38 cellular contexts compared by ENCODE assay signal in the genomic region with DNA sequence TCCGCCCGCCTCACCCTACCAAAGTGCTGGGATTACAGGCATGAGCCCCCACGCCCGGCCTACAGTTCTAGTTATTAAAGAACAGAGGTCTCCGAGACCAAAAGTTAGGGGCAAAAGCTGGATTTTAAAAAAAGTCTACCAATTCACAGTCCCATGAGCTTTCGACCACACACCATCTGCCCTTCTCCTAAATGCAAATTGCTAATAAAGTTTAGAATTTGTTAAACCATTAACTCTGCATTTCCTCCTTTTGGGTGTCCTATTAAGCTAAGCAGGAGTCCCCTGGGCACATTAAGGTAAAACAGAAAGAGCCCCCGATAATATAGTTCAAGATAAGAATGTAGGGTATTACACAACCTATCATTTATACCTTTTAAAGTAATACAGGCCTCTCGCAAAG.
DNase-seq lines count a peak whose midpoint lies in the region; ATAC-seq, FAIRE-seq and TF ChIP-seq lines count a peak whose summit lies in the region.
"Had no signal": no experiment of that assay in that cellular context is flagged by ENCODE, and none has a peak within 500 bp of the region (broad histone marks: within the 10 kb centered on the region; RNA-seq: fewer than 3 reads in every experiment).

No MANE protein-coding gene starts in this region.

- no peak overlapping the region for H3K27ac Mint-ChIP-seq in activated T-helper 17 cell treated with anti-CD3 and anti-CD28 coated beads, Interleukin-2, amount 50 U/mL, for 72 hours
- H3K27ac Mint-ChIP-seq in activated CD8-positive, alpha-beta T cell treated with anti-CD3 and anti-CD28 coated beads, Interleukin-2, amount 10 ng/mL, durations not matched to agents 7 days and 5 days: no peak overlapping the region
- H3K27ac Mint-ChIP-seq: activated CD4-positive, alpha-beta memory T cell treated with anti-CD3 and anti-CD28 coated beads for 36 hours; activated naive CD4-positive, alpha-beta T cell treated with anti-CD3 and anti-CD28 coated beads for 36 hours; activated T-helper 1 cell treated with anti-CD3 and anti-CD28 coated beads, Interleukin-12 subunit alpha, Interleukin-12 subunit beta, Interleukin-2, Interleukin-4 antibody, amounts not matched to agents 30 ng/mL and 10 ng/mL and 1 ng/mL, durations not matched to agents 14 hours and 24 hours and 36 hours; brain had no signal

- BruUV-seq in IMR-90 (replicated peaks; lab: Mats Ljungman, UMichigan): no TSS peak

- no peak overlapping the region for H3K18ac ChIP-seq in IMR-90 (ENCODE audit: low read depth, low read length)

- H4K5ac ChIP-seq in IMR-90 (ENCODE audit: low read depth, low read length): no peak overlapping the region

- POLR2A ChIA-PET in IMR-90 (lab: Charles Lee; ENCODE audit: unreplicated experiment): no interaction called here
- POLR2A ChIA-PET in activated CD8-positive, alpha-beta T cell treated with anti-CD3 and anti-CD28 coated beads, Interleukin-2, amount 10 ng/mL, durations not matched to agents 7 days and 5 days (lab: Charles Lee): no interaction called here

- no peak for TF ChIP-seq CTCF in IMR-90 (conservative IDR thresholded peaks at IDR 0.05; ENCODE audit: low read depth, low read length)

- ATAC-seq in GM19395 (IDR thresholded peaks at IDR 0.05; ENCODE audit: unreplicated experiment) (peak; percentile 71), HG02678 (IDR thresholded peaks at IDR 0.05; ENCODE audit: unreplicated experiment) (peak; percentile 68), IMR-90 (ENCODE audit: low read depth) (no peak)
- no peak for ATAC-seq in activated T-helper 17 cell treated with anti-CD3 and anti-CD28 coated beads, Interleukin-2, amount 50 U/mL, for 72 hours (replicated peaks)
- ATAC-seq in activated CD8-positive, alpha-beta T cell treated with anti-CD3 and anti-CD28 coated beads, Interleukin-2, amount 10 ng/mL, durations not matched to agents 7 days and 5 days: no peak
- ATAC-seq: heart left ventricle, PC-3, right cardiac atrium had no signal

- no peak overlapping the region for H2AFZ ChIP-seq in IMR-90 (replicated peaks; ENCODE audit: low read length, poor library complexity)

- in situ Hi-C loops in IMR-90 (cut with MboI; ENCODE audit: low sequenced_read_pairs): no loop called here

- no peak for TF ChIP-seq POLR2A in IMR-90 (IDR thresholded peaks at IDR 0.05; ENCODE audit: low read depth, low read length)

- H3K9ac ChIP-seq in IMR-90 (ENCODE audit: low read depth, low read length): no peak overlapping the region

- H3K36me3 Mint-ChIP-seq in activated T-helper 17 cell treated with anti-CD3 and anti-CD28 coated beads, Interleukin-2, amount 50 U/mL, for 72 hours (ENCODE audit: low read depth): peaks cover 32% of the 10 kb centered on the region
- H3K36me3 Mint-ChIP-seq in activated CD8-positive, alpha-beta T cell treated with anti-CD3 and anti-CD28 coated beads, Interleukin-2, amount 10 ng/mL, durations not matched to agents 7 days and 5 days (ENCODE audit: low read depth): peaks cover 17% of the 10 kb centered on the region

- no peak overlapping the region for H3K4me3 ChIP-seq in IMR-90 (ENCODE audit: insufficient read depth, low read depth, low read length)
- H3K4me3 ChIP-seq: esophagus muscularis mucosa, heart left ventricle, MG63, SK-N-MC, smooth muscle cell, testis had no signal

- H3K4ac ChIP-seq in IMR-90 (ENCODE audit: low read depth, low read length): no peak overlapping the region

- TF ChIP-seq RAD21 in IMR-90 (IDR thresholded peaks at IDR 0.05; ENCODE audit: low read length): no peak

- H3K9me3 ChIP-seq in IMR-90 (ENCODE audit: control insufficient read depth, insufficient read depth, low read length): no peaks in the 10 kb centered on the region
- H3K9me3 ChIP-seq: esophagus muscularis mucosa, heart left ventricle, MG63, testis had no signal

- no peak overlapping the region for H2BK20ac ChIP-seq in IMR-90 (ENCODE audit: low read depth, low read length)

- H2AK9ac ChIP-seq in IMR-90 (replicated peaks; ENCODE audit: low read depth, low read length, poor library complexity): no peak overlapping the region

- CTCF ChIA-PET in IMR-90 (lab: Yijun Ruan, JAX): no interaction called here
- CTCF ChIA-PET in activated CD8-positive, alpha-beta T cell treated with anti-CD3 and anti-CD28 coated beads, Interleukin-2, amount 10 ng/mL, durations not matched to agents 7 days and 5 days (lab: Charles Lee): no interaction called here

- H3K4me2 ChIP-seq in IMR-90 (ENCODE audit: low read depth, low read length): no peak overlapping the region
- H3K4me2 ChIP-seq: smooth muscle cell had no signal

- no peak overlapping the region for H4K8ac ChIP-seq in IMR-90 (ENCODE audit: low read depth in 2 of 2, low read length in 2 of 2)

- peaks cover 27% of the 10 kb centered on the region for H3K4me1 Mint-ChIP-seq in activated T-helper 17 cell treated with anti-CD3 and anti-CD28 coated beads, Interleukin-2, amount 50 U/mL, for 72 hours
- H3K4me1 Mint-ChIP-seq in activated CD8-positive, alpha-beta T cell treated with anti-CD3 and anti-CD28 coated beads, Interleukin-2, amount 10 ng/mL, durations not matched to agents 7 days and 5 days (ENCODE audit: low read depth): peaks cover 51% of the 10 kb centered on the region

- no peaks in the 10 kb centered on the region for H4K20me1 ChIP-seq in IMR-90 (ENCODE audit: insufficient read depth, low read length)

- H3K4me1 ChIP-seq in IMR-90 (ENCODE audit: control insufficient read depth, insufficient read depth, low read length): peaks cover 4% of the 10 kb centered on the region
- H3K4me1 ChIP-seq: testis had no signal

- no peak overlapping the region for H2BK15ac ChIP-seq in IMR-90 (ENCODE audit: low read depth, low read length)

- H3K9me3 Mint-ChIP-seq in activated T-helper 17 cell treated with anti-CD3 and anti-CD28 coated beads, Interleukin-2, amount 50 U/mL, for 72 hours: no peaks in the 10 kb centered on the region
- H3K9me3 Mint-ChIP-seq in activated CD8-positive, alpha-beta T cell treated with anti-CD3 and anti-CD28 coated beads, Interleukin-2, amount 10 ng/mL, durations not matched to agents 7 days and 5 days (ENCODE audit: insufficient read depth): no peaks in the 10 kb centered on the region
- H3K9me3 Mint-ChIP-seq: activated CD4-positive, alpha-beta memory T cell treated with anti-CD3 and anti-CD28 coated beads for 36 hours; activated naive CD4-positive, alpha-beta T cell treated with anti-CD3 and anti-CD28 coated beads for 36 hours; activated T-helper 1 cell treated with anti-CD3 and anti-CD28 coated beads, Interleukin-12 subunit alpha, Interleukin-12 subunit beta, Interleukin-2, Interleukin-4 antibody, amounts not matched to agents 30 ng/mL and 10 ng/mL and 1 ng/mL, durations not matched to agents 14 hours and 24 hours and 36 hours; brain; CD4-positive, alpha-beta memory T cell; H9; stimulated activated naive CD8-positive, alpha-beta T cell treated with anti-CD3 and anti-CD28 coated beads, Interleukin-15, Interleukin-2, amounts not matched to agents 100 ng/mL and 50 ng/mL, for 24 hours had no signal

- H3K27me3 ChIP-seq in IMR-90 (ENCODE audit: control insufficient read depth, insufficient read depth, low read length): no peaks in the 10 kb centered on the region
- H3K27me3 ChIP-seq: esophagus muscularis mucosa, heart left ventricle, MG63, testis had no signal

- no peak overlapping the region for H2AK5ac ChIP-seq in IMR-90 (ENCODE audit: low read depth, low read length)

- dilution Hi-C loops in IMR-90 (cut with HindIII; ENCODE audit: low sequenced_read_pairs, unreplicated experiment): no loop called here

- H3K56ac ChIP-seq in IMR-90 (ENCODE audit: extremely low read depth, insufficient read depth, low read length): no peak overlapping the region

- H3K27ac ChIP-seq in IMR-90 (ENCODE audit: insufficient read depth, low read length): no peak overlapping the region
- H3K27ac ChIP-seq: esophagus muscularis mucosa, heart left ventricle, SK-N-MC, testis had no signal

- intact Hi-C loops in IMR-90 (cut with micrococcal nuclease): no loop called here

- H3K4me3 Mint-ChIP-seq in activated T-helper 17 cell treated with anti-CD3 and anti-CD28 coated beads, Interleukin-2, amount 50 U/mL, for 72 hours: no peak overlapping the region
- no peak overlapping the region for H3K4me3 Mint-ChIP-seq in activated CD8-positive, alpha-beta T cell treated with anti-CD3 and anti-CD28 coated beads, Interleukin-2, amount 10 ng/mL, durations not matched to agents 7 days and 5 days
- H3K4me3 Mint-ChIP-seq: activated CD4-positive, alpha-beta memory T cell treated with anti-CD3 and anti-CD28 coated beads for 36 hours; activated naive CD4-positive, alpha-beta T cell treated with anti-CD3 and anti-CD28 coated beads for 36 hours; activated T-helper 1 cell treated with anti-CD3 and anti-CD28 coated beads, Interleukin-12 subunit alpha, Interleukin-12 subunit beta, Interleukin-2, Interleukin-4 antibody, amounts not matched to agents 30 ng/mL and 10 ng/mL and 1 ng/mL, durations not matched to agents 14 hours and 24 hours and 36 hours; brain; CD4-positive, alpha-beta memory T cell; H9; stimulated activated naive CD8-positive, alpha-beta T cell treated with anti-CD3 and anti-CD28 coated beads, Interleukin-15, Interleukin-2, amounts not matched to agents 100 ng/mL and 50 ng/mL, for 24 hours had no signal

- no peaks in the 10 kb centered on the region for H3K27me3 Mint-ChIP-seq in activated T-helper 17 cell treated with anti-CD3 and anti-CD28 coated beads, Interleukin-2, amount 50 U/mL, for 72 hours
- no peaks in the 10 kb centered on the region for H3K27me3 Mint-ChIP-seq in activated CD8-positive, alpha-beta T cell treated with anti-CD3 and anti-CD28 coated beads, Interleukin-2, amount 10 ng/mL, durations not matched to agents 7 days and 5 days (ENCODE audit: low read depth)
- H3K27me3 Mint-ChIP-seq: activated CD4-positive, alpha-beta memory T cell treated with anti-CD3 and anti-CD28 coated beads for 36 hours; brain; CD4-positive, alpha-beta memory T cell; stimulated activated naive CD8-positive, alpha-beta T cell treated with anti-CD3 and anti-CD28 coated beads, Interleukin-15, Interleukin-2, amounts not matched to agents 100 ng/mL and 50 ng/mL, for 24 hours had no signal

- WGBS in IMR-90 (ENCODE audit: extremely low coverage in 2 of 2, insufficient read length in 1 of 2), 2 experiments: no CpG with 5 or more reads among the region's 8 CpGs

- H3K79me1 ChIP-seq in IMR-90 (ENCODE audit: low read depth in 1 of 2, low read length in 2 of 2): peaks cover 3 to 26% of the 10 kb centered on the region in 2 experiments; a peak in 2 of 4 replicates

- DNase-seq in GM18507 (ENCODE audit: extremely low spot score, insufficient read length, low read depth) (no peak), IMR-90 (no peak), midbrain (lab: John Stamatoyannopoulos, UW) (no peak)
- DNase-seq in effector CD4-positive, alpha-beta T cell: no peak
- no peak for DNase-seq in activated CD8-positive, alpha-beta T cell treated with anti-CD3 and anti-CD28 coated beads, Interleukin-2, amount 10 ng/mL, durations not matched to agents 7 days and 5 days
- DNase-seq: activated CD4-positive, alpha-beta memory T cell treated with anti-CD3 and anti-CD28 coated beads for 36 hours; activated CD4-positive, alpha-beta T cell treated with anti-CD3 and anti-CD28 coated beads for 1 hour; activated CD8-positive, alpha-beta memory T cell treated with anti-CD3 and anti-CD28 coated beads, Interleukin-2, amount 50 U/mL, for 4 hours; activated naive CD4-positive, alpha-beta T cell treated with anti-CD3 and anti-CD28 coated beads for 36 hours; amniotic stem cell; CD4-positive, alpha-beta memory T cell; dermis blood vessel endothelial cell; DND-41; foreskin fibroblast; GF-D8; H9; heart left ventricle; KG1; kidney; MG63; NCI-H1105; NCI-H187; NCI-H2171 treated with DMSO at 0.1 percent for 48 hours; NCI-H524 treated with DMSO at 0.1 percent for 48 hours; NK-92 treated with Interleukin-12 subunit alpha and Interleukin-12 subunit beta, amount 100 ng/mL, for 24 hours; right cardiac atrium; testis had no signal

- no peak overlapping the region for H2BK120ac ChIP-seq in IMR-90 (ENCODE audit: low read depth, low read length)

- H3K9me1 ChIP-seq in IMR-90 (ENCODE audit: insufficient read depth, low read length): peaks cover 4% of the 10 kb centered on the region

- H3K36me3 ChIP-seq in IMR-90 (ENCODE audit: control insufficient read depth, insufficient read depth, low read length): no peaks in the 10 kb centered on the region
- H3K36me3 ChIP-seq: esophagus muscularis mucosa, heart left ventricle, MG63 had no signal

- no peak overlapping the region for H2BK5ac ChIP-seq in IMR-90 (ENCODE audit: low read depth, low read length, poor library complexity, severe bottlenecking)

- H3K23ac ChIP-seq in IMR-90 (ENCODE audit: low read depth, low read length): no peak overlapping the region

- FAIRE-seq in GM18507 (lab: Jason Lieb, UNC): peak; percentile 60
- FAIRE-seq: D721Med had no signal

- no peak overlapping the region for H3K14ac ChIP-seq in IMR-90 (replicated peaks; ENCODE audit: low read depth, low read length)

- H4K91ac ChIP-seq in IMR-90 (ENCODE audit: insufficient read depth, low read depth, low read length): no peak overlapping the region

Comparison
In these comparisons a context has a peak if more than half of its experiments do, and no peak if none do; other contexts are left out.
1. ATAC-seq: peak in GM19395 (single experiment) and HG02678 (single experiment); none in IMR-90 (single experiment), activated T-helper 17 cell treated with anti-CD3 and anti-CD28 coated beads, Interleukin-2, amount 50 U/mL, for 72 hours (single experiment) and activated CD8-positive, alpha-beta T cell treated with anti-CD3 and anti-CD28 coated beads, Interleukin-2, amount 10 ng/mL, durations not matched to agents 7 days and 5 days (single experiment).